15 cellular contexts compared by ENCODE assay signal in the genomic region with DNA sequence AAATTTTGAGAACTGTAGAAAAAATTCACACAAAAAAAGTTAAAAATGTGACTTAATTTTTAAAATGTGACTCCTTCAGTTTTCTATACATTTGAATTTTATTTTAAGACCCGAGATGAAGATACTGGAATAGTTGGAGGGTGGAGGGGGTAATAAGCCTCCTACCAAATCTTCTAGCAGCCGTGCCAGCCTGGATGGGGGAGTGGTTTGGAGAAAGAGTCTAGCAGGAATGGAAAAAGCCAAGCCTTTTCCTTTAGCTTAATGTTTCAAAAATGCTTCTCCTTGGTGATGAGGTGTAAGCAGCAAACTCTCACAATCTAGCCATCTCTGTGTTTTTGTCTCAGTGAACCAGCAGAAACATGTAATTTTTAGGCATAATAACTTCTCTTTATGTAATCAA. TPM values are rescaled to one million over a fixed set of nuclear protein-coding genes. Genes with fewer than 3 reads are reported as not detected.
DNase-seq lines count a peak whose midpoint lies in the region; ATAC-seq and TF ChIP-seq lines count a peak whose summit lies in the region.
"Had no signal": no experiment of that assay in that cellular context is flagged by ENCODE, and none has a peak within 500 bp of the region (broad histone marks: within the 10 kb centered on the region; RNA-seq: fewer than 3 reads in every experiment).

No MANE protein-coding gene starts in this region.

- H3K27me3 Mint-ChIP-seq in activated T-cell treated with anti-CD3 and anti-CD28 coated beads, Interleukin-2, amount 50 U/mL, for 24 hours, result no peaks in the 10 kb centered on the region
- no peaks in the 10 kb centered on the region for H3K27me3 Mint-ChIP-seq in CD4-positive, alpha-beta memory T cell
- H3K27me3 Mint-ChIP-seq in activated naive CD8-positive, alpha-beta T cell, result no peaks in the 10 kb centered on the region
- no peaks in the 10 kb centered on the region for H3K27me3 Mint-ChIP-seq in naive thymus-derived CD8-positive, alpha-beta T cell

- no peak for TF ChIP-seq POLR2A in prostate gland (IDR thresholded peaks at IDR 0.05)

- H3K27ac Mint-ChIP-seq in activated T-cell treated with anti-CD3 and anti-CD28 coated beads, Interleukin-2, amount 50 U/mL, for 24 hours, result peak overlapping the region; percentile 24
- peak overlapping the region in 6 of 7 donors; percentile 28 to 89 (median 42) for H3K27ac Mint-ChIP-seq in CD4-positive, alpha-beta memory T cell
- peak overlapping the region; percentile 70 for H3K27ac Mint-ChIP-seq in activated naive CD8-positive, alpha-beta T cell
- peak overlapping the region; percentile 41 to 81 (median 66) for H3K27ac Mint-ChIP-seq in naive thymus-derived CD8-positive, alpha-beta T cell

- WGBS in prostate gland, result 92% methylated on average over 2 of the region's 2 CpGs

- peaks cover 43% of the 10 kb centered on the region for H3K4me1 ChIP-seq in CD4-positive, alpha-beta memory T cell (ENCODE audit: insufficient read depth, low read length)
- H3K4me1 ChIP-seq in prostate gland (replicated peaks), result no peaks in the 10 kb centered on the region

- peaks cover 57% of the 10 kb centered on the region for H3K4me1 Mint-ChIP-seq in activated T-cell treated with anti-CD3 and anti-CD28 coated beads, Interleukin-2, amount 50 U/mL, for 24 hours (ENCODE audit: low read depth)
- H3K4me1 Mint-ChIP-seq in CD4-positive, alpha-beta memory T cell, result peaks cover 42 to 68% (median 48%) of the 10 kb centered on the region in 4 donors
- H3K4me1 Mint-ChIP-seq in activated naive CD8-positive, alpha-beta T cell (ENCODE audit: low read depth), result peaks cover 53% of the 10 kb centered on the region
- peaks cover 22 to 70% (median 52%) of the 10 kb centered on the region in 4 donors for H3K4me1 Mint-ChIP-seq in naive thymus-derived CD8-positive, alpha-beta T cell

- no peak overlapping the region for H3K4me3 ChIP-seq in CD4-positive, alpha-beta memory T cell (ENCODE audit: low read length in 2 of 2)
- H3K4me3 ChIP-seq in prostate gland, result no peak overlapping the region

- TF ChIP-seq CTCF in prostate gland (IDR thresholded peaks at IDR 0.05), result no peak

- H3K36me3 Mint-ChIP-seq in activated T-cell treated with anti-CD3 and anti-CD28 coated beads, Interleukin-2, amount 50 U/mL, for 24 hours (ENCODE audit: low read depth), result peaks cover 96% of the 10 kb centered on the region
- H3K36me3 Mint-ChIP-seq in CD4-positive, alpha-beta memory T cell, result peaks cover 76 to 91% of the 10 kb centered on the region in 2 donors
- peaks cover 25% of the 10 kb centered on the region for H3K36me3 Mint-ChIP-seq in activated naive CD8-positive, alpha-beta T cell
- H3K36me3 Mint-ChIP-seq in naive thymus-derived CD8-positive, alpha-beta T cell, result peaks cover 0 to 95% (median 48%) of the 10 kb centered on the region in 3 donors

- no peak for DNase-seq in activated T-cell treated with anti-CD3 and anti-CD28 coated beads, Interleukin-2, amount 50 U/mL, for 24 hours
- no peak for DNase-seq in activated T-cell treated with anti-CD3 and anti-CD28 coated beads, Interleukin-2, amount 50 U/mL, for 1 hour
- DNase-seq in CD4-positive, alpha-beta memory T cell, result no peak
- DNase-seq in naive thymus-derived CD8-positive, alpha-beta T cell, result no peak
- DNase-seq in HK-2 (ENCODE audit: unreplicated experiment) (no peak), prostate gland (ENCODE audit: low spot score) (no peak)
- DNase-seq: AML-193, DMS 273 treated with DMSO at 0.1 percent for 48 hours, Karpas-422, NCI-H1105, NCI-H187, NCI-H446, PC-3 had no signal

- H3K27me3 ChIP-seq in CD4-positive, alpha-beta memory T cell (ENCODE audit: insufficient read depth, low read length), result no peaks in the 10 kb centered on the region
- no peaks in the 10 kb centered on the region for H3K27me3 ChIP-seq in prostate gland (replicated peaks; ENCODE audit: insufficient read depth)

- H3K9me3 Mint-ChIP-seq in activated T-cell treated with anti-CD3 and anti-CD28 coated beads, Interleukin-2, amount 50 U/mL, for 24 hours, result no peaks in the 10 kb centered on the region
- no peaks in the 10 kb centered on the region for H3K9me3 Mint-ChIP-seq in CD4-positive, alpha-beta memory T cell
- H3K9me3 Mint-ChIP-seq in activated naive CD8-positive, alpha-beta T cell (ENCODE audit: low read depth), result no peaks in the 10 kb centered on the region
- H3K9me3 Mint-ChIP-seq in naive thymus-derived CD8-positive, alpha-beta T cell, result no peaks in the 10 kb centered on the region

- intact Hi-C loops in CD4-positive, alpha-beta memory T cell (cut with micrococcal nuclease), result loop anchor here (5.0 kb wide), 1 partner anchor 87 kb away; no protein-coding TSS in a partner anchor
- intact Hi-C loops in prostate gland (cut with DNase I), result no loop called here

- peaks cover 86% of the 10 kb centered on the region for H3K36me3 ChIP-seq in CD4-positive, alpha-beta memory T cell (ENCODE audit: insufficient read depth, low read length)
- peaks cover 0 to 2% of the 10 kb centered on the region in 2 donors for H3K36me3 ChIP-seq in prostate gland

- no peak for ATAC-seq in naive thymus-derived CD8-positive, alpha-beta T cell
- no peak for ATAC-seq in GM19023 (IDR thresholded peaks at IDR 0.05; ENCODE audit: unreplicated experiment)
- ATAC-seq: PC-3 had no signal

- H3K9me3 ChIP-seq in CD4-positive, alpha-beta memory T cell (ENCODE audit: control insufficient read depth in 1 of 2, low read length in 2 of 2), result no peaks in the 10 kb centered on the region
- no peaks in the 10 kb centered on the region for H3K9me3 ChIP-seq in prostate gland

- POLR2A ChIA-PET in CD4-positive, alpha-beta memory T cell (lab: Charles Lee; ENCODE audit: partially characterized antibody), result interaction anchor here (0.8 to 7.9 kb wide), 3 partner anchors 11 to 28 kb away, joined by 3 to 76 read pairs (median 21); partner anchors contain the start of gene CASP8
- POLR2A ChIA-PET in naive thymus-derived CD8-positive, alpha-beta T cell (lab: Charles Lee), result interaction anchor here (0.6 to 1.4 kb wide), 2 partner anchors 13 to 15 kb away, joined by 3 to 6 read pairs; partner anchors contain the start of gene CASP8

- CTCF ChIA-PET in CD4-positive, alpha-beta memory T cell (lab: Charles Lee; ENCODE audit: partially characterized antibody), result interaction anchor here (0.6 to 3.1 kb wide), 5 partner anchors 14 to 77 kb away, joined by 3 to 14 read pairs (median 12); partner anchors contain the start of gene CASP8

- H3K4me3 Mint-ChIP-seq in activated T-cell treated with anti-CD3 and anti-CD28 coated beads, Interleukin-2, amount 50 U/mL, for 24 hours, result no peak overlapping the region
- H3K4me3 Mint-ChIP-seq in CD4-positive, alpha-beta memory T cell, result no peak overlapping the region
- H3K4me3 Mint-ChIP-seq in activated naive CD8-positive, alpha-beta T cell, result no peak overlapping the region
- H3K4me3 Mint-ChIP-seq in naive thymus-derived CD8-positive, alpha-beta T cell, result no peak overlapping the region

- H3K27ac ChIP-seq in CD4-positive, alpha-beta memory T cell (ENCODE audit: low read depth, low read length), result no peak overlapping the region
- no peak overlapping the region for H3K27ac ChIP-seq in prostate gland

RNA-seq across cellular contexts. Expression of gene CASP8, which starts 14.7 kb away (rescaled TPM):
- total RNA-seq in CD4-positive, alpha-beta memory T cell, result 100 to 1,000 TPM; 199 to 200 TPM
- 100 to 1,000 TPM in 1 of 2 donors, 10 to 100 TPM in 1; 30.6 to 108 TPM for polyA plus RNA-seq in CD4-positive, alpha-beta memory T cell
- 100 to 1,000 TPM; 209 to 212 TPM for total RNA-seq in naive thymus-derived CD8-positive, alpha-beta T cell
- 10 to 100 TPM; 25.0 to 56.5 (median 26.1) TPM for polyA plus RNA-seq in naive thymus-derived CD8-positive, alpha-beta T cell
- total RNA-seq in prostate gland, result 10 to 100 TPM in 1 of 2 donors, 1 to 10 TPM in 1; 10.0 to 16.9 TPM

Comparison
In these comparisons a context has a peak if more than half of its experiments do, and no peak if none do; other contexts are left out.
1. RNA of gene CASP8, which starts 14.7 kb away (total RNA-seq): 209 to 212 TPM in naive thymus-derived CD8-positive, alpha-beta T cell and 199 to 200 TPM in CD4-positive, alpha-beta memory T cell; 10.0 to 16.9 TPM in prostate gland; every median in the first group is over 10 times any median in the second.
2. Peak in every context shown above with its lines, with median percentiles within 50 percentile points of each other: H3K27ac Mint-ChIP-seq.